8 cellular contexts compared by ENCODE assay signal in the genomic region with DNA sequence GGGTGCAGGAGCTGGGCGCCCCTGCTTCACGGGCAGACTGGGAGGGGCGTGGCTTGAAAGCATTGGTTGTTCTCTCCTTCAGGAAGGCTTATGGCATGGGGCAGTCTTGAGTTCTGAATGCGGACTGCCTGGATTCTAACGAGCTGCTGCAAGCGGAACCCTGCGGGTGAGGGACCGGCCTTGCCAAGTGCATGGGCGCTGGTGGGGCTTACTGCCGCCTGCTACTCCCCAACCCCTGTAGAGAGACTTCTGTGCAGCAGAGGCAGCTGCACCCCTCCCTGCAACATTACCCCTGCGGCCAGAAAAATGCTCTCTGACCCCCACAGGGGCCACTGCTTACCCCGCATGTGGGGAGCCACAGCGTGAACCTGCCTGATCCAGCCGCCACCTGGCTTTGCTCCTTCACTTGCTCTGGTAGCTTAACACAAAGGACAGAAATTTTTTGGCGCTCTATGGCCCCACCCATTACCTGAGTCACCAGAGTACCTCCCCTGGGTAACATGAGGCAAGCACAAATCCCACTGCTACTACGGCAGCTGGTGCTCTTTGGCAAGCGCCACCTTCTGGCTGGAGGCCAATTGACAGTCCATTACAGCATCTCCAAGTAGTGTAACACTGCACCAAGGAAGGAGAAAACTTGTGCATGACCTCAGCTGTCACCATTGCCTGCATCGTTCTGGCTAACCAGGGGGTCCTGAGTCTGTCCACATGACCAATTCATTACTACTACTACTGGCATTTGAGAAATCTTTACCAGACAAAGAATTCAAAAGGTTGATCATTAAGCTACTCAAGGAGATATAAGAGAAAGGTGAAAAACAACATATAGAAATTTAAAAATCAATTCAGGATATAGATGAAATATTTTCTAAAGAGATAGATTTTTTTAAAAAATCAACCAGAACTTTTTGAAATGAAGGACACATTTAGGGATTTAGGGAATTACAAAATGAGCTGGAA. TPM values are rescaled to one million over a fixed set of nuclear protein-coding genes. Genes with fewer than 3 reads are reported as not detected.
A peak's percentile ranks its signal among the peaks of the same experiment; 100 is the strongest.
DNase-seq lines count a peak whose midpoint lies in the region; ATAC-seq and TF ChIP-seq lines count a peak whose summit lies in the region.

No MANE protein-coding gene starts in this region.

- DNase-seq in DMS 273 (lab: John Stamatoyannopoulos, UW; ENCODE audit: unreplicated experiment) (peak; percentile 97), HuH-7 (ENCODE audit: low spot score) (peak; percentile 70), SIG-M5 treated with dmso at 0.1 percent for 504 hours (lab: John Stamatoyannopoulos, UW; ENCODE audit: unreplicated experiment) (peak; percentile 84), Right ventricle myocardium superior (peak; percentile 88), ovary (peak; percentile 53 to 75 (median 59)), thyroid gland (peak; percentile 95 to 98)
- peak; percentile 93 for DNase-seq in activated naive CD4-positive, alpha-beta T cell treated with anti-CD3 and anti-CD28 coated beads, Interleukin-2, amount 50 U/mL, for 16 hours

- H3K9me3 ChIP-seq in ovary, result no peaks in the 10 kb centered on the region
- H3K9me3 ChIP-seq in thyroid gland, result no peaks in the 10 kb centered on the region

- H3K4me3 ChIP-seq in ovary (peak overlapping the region; percentile 36), thyroid gland (replicated peaks in 1 of 3) (peak overlapping the region; percentile 35 to 51 (median 42))

- no peaks in the 10 kb centered on the region for H3K27me3 ChIP-seq in ovary
- H3K27me3 ChIP-seq in thyroid gland, result no peaks in the 10 kb centered on the region

- TF ChIP-seq EP300 in ovary (IDR thresholded peaks at IDR 0.05), result no peak

- no peak for TF ChIP-seq CTCF in ovary (IDR thresholded peaks at IDR 0.05)
- TF ChIP-seq CTCF in thyroid gland (IDR thresholded peaks at IDR 0.05), result peak in 4 of 6 experiments; percentile 22 to 75 (median 41)

- H3K27ac ChIP-seq in ovary (no peak overlapping the region), thyroid gland (peak overlapping the region in 1 of 3 donors; percentile 38)

- intact Hi-C loops in Right ventricle myocardium superior (cut with DNase I), result no loop called here
- intact Hi-C loops in ovary (cut with DNase I), result no loop called here
- intact Hi-C loops in thyroid gland (cut with DNase I), result loop anchor here (10.0 kb wide), 1 partner anchor 137 kb away; no protein-coding TSS in a partner anchor

- WGBS in ovary, 3 donors, result 6 to 14% (median 9%) methylated on average over 17 to 18 of the region's 18 CpGs
- 0 to 3% methylated on average over 7 to 14 of the region's 18 CpGs for whole genome bisulfite sequencing in thyroid gland, 2 donors

- TF ChIP-seq POLR2A in ovary (IDR thresholded peaks at IDR 0.05), result no peak
- TF ChIP-seq POLR2A in thyroid gland (IDR thresholded peaks at IDR 0.05), result peak in 1 of 2 donors; percentile 64

- no peaks in the 10 kb centered on the region for H3K4me1 ChIP-seq in ovary (ENCODE audit: insufficient read depth)
- peaks cover 0 to 5% of the 10 kb centered on the region in 2 donors for H3K4me1 ChIP-seq in thyroid gland

- no peaks in the 10 kb centered on the region for H3K36me3 ChIP-seq in ovary
- H3K36me3 ChIP-seq in thyroid gland, result no peaks in the 10 kb centered on the region

- ATAC-seq in GM21447 (IDR thresholded peaks at IDR 0.05; ENCODE audit: unreplicated experiment) (peak; percentile 99), Right ventricle myocardium superior (ENCODE audit: poor library complexity) (peak; percentile 93)

RNA-seq across cellular contexts. Expression of a gene that starts 35.4 kb away (rescaled TPM):
- total RNA-seq in Right ventricle myocardium superior (154 TPM), ovary (100 to 1,000 TPM; 165 to 279 (median 194) TPM), thyroid gland (100 to 1,000 TPM; 334 to 467 (median 446) TPM)
- 100 to 1,000 TPM; 326 to 388 TPM for polyA plus RNA-seq in ovary

RNA-seq across cellular contexts. Expression of a gene that starts 49.7 kb away (rescaled TPM):
- total RNA-seq in Right ventricle myocardium superior (1,520 TPM), ovary (100 to 1,000 TPM; 137 to 290 (median 206) TPM), thyroid gland (100 to 1,000 TPM; 306 to 544 (median 331) TPM)
- 100 to 1,000 TPM; 265 to 595 TPM for polyA plus RNA-seq in ovary

Comparison
In these comparisons a context has a peak if more than half of its experiments do, and no peak if none do; other contexts are left out.
1. CTCF ChIP-seq: peak in thyroid gland (4 of 6); none in ovary (0 of 3).
2. Peak in every context shown above with its lines, with median percentiles within 50 percentile points of each other: DNase-seq.